ENCODE assay signal across 1 cellular context in the genomic region with DNA sequence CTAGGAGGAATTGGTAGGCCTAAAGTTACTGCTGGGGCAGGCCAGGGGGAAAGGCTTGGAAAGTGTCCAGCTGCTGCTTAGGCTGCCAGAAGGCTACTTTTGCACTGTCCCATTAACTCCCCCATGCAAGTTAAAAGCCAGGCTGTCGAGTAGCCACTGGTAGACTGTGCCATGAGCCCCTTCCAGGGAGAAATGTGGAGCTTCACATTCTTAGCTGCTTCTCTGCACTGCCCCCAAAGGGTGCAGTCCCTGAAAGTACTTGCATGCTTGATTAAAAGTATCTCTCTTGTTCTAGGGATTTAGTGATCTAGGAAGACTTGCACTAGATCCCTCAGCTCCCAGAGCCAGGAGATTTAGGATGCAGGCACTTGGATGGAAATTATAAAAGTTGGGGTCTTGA.
TF ChIP-seq lines count a peak whose summit lies in the region.

No MANE protein-coding gene starts in this region.

TF ChIP-seq in GM23338, 12 proteins besides CTCF, POLR2A, EP300 and RAD21 (continued from another document):
- TF ChIP-seq, protein P1, sequence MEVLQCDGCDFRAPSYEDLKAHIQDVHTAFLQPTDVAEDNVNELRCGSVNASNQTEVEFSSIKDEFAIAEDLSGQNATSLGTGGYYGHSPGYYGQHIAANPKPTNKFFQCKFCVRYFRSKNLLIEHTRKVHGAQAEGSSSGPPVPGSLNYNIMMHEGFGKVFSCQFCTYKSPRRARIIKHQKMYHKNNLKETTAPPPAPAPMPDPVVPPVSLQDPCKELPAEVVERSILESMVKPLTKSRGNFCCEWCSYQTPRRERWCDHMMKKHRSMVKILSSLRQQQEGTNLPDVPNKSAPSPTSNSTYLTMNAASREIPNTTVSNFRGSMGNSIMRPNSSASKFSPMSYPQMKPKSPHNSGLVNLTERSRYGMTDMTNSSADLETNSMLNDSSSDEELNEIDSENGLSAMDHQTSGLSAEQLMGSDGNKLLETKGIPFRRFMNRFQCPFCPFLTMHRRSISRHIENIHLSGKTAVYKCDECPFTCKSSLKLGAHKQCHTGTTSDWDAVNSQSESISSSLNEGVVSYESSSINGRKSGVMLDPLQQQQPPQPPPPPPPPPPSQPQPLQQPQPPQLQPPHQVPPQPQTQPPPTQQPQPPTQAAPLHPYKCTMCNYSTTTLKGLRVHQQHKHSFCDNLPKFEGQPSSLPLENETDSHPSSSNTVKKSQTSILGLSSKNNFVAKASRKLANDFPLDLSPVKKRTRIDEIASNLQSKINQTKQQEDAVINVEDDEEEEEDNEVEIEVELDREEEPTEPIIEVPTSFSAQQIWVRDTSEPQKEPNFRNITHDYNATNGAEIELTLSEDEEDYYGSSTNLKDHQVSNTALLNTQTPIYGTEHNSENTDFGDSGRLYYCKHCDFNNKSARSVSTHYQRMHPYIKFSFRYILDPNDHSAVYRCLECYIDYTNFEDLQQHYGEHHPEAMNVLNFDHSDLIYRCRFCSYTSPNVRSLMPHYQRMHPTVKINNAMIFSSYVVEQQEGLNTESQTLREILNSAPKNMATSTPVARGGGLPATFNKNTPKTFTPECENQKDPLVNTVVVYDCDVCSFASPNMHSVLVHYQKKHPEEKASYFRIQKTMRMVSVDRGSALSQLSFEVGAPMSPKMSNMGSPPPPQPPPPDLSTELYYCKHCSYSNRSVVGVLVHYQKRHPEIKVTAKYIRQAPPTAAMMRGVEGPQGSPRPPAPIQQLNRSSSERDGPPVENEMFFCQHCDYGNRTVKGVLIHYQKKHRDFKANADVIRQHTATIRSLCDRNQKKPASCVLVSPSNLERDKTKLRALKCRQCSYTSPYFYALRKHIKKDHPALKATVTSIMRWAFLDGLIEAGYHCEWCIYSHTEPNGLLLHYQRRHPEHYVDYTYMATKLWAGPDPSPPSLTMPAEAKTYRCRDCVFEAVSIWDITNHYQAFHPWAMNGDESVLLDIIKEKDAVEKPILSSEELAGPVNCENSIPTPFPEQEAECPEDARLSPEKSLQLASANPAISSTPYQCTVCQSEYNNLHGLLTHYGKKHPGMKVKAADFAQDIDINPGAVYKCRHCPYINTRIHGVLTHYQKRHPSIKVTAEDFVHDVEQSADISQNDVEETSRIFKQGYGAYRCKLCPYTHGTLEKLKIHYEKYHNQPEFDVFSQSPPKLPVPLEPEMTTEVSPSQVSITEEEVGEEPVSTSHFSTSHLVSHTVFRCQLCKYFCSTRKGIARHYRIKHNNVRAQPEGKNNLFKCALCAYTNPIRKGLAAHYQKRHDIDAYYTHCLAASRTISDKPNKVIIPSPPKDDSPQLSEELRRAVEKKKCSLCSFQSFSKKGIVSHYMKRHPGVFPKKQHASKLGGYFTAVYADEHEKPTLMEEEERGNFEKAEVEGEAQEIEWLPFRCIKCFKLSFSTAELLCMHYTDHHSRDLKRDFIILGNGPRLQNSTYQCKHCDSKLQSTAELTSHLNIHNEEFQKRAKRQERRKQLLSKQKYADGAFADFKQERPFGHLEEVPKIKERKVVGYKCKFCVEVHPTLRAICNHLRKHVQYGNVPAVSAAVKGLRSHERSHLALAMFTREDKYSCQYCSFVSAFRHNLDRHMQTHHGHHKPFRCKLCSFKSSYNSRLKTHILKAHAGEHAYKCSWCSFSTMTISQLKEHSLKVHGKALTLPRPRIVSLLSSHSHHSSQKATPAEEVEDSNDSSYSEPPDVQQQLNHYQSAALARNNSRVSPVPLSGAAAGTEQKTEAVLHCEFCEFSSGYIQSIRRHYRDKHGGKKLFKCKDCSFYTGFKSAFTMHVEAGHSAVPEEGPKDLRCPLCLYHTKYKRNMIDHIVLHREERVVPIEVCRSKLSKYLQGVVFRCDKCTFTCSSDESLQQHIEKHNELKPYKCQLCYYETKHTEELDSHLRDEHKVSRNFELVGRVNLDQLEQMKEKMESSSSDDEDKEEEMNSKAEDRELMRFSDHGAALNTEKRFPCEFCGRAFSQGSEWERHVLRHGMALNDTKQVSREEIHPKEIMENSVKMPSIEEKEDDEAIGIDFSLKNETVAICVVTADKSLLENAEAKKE (CRISPR knock-in tag; IDR thresholded peaks at IDR 0.05): no peak
- TF ChIP-seq CREB1 (CRISPR knock-in tag; IDR thresholded peaks at IDR 0.05; ENCODE audit: low read depth) (no peak), ZNF114 (CRISPR knock-in tag; IDR thresholded peaks at IDR 0.05) (no peak), NANOG (IDR thresholded peaks at IDR 0.05; ENCODE audit: borderline replicate concordance) (no peak), STAT1 (IDR thresholded peaks at IDR 0.05; ENCODE audit: unreplicated experiment) (no peak), EZH2phosphoT487 (IDR thresholded peaks at IDR 0.05; ENCODE audit: unreplicated experiment) (no peak), POLR2AphosphoS5 (IDR thresholded peaks at IDR 0.05; ENCODE audit: low read depth) (no peak)
